Comparison of ENCODE assay signal across 8 cellular contexts in genomic region chr19:3692141-3693029, GRCh38. TPM values are rescaled to one million over a fixed set of nuclear protein-coding genes. Genes with fewer than 3 reads are reported as not detected.
DNase-seq lines count a peak whose midpoint lies in the region; ATAC-seq and TF ChIP-seq lines count a peak whose summit lies in the region.

No MANE protein-coding gene starts in this region.

- peak; percentile 54 for TF ChIP-seq CTCF in HFF-Myc (IDR thresholded peaks at IDR 0.05; ENCODE audit: low read depth, low read length, missing control alignments)
- TF ChIP-seq CTCF in fibroblast of villous mesenchyme (IDR thresholded peaks at IDR 0.05; ENCODE audit: insufficient read depth, low read depth, low read length) = peak; percentile 52

- DNase-seq in HFF-Myc (ENCODE audit: extremely low read depth, low read depth) = no peak
- DNase-seq in activated CD8-positive, alpha-beta memory T cell treated with anti-CD3 and anti-CD28 coated beads, Interleukin-2, amount 50 U/mL, for 48 hours = peak; percentile 83
- DNase-seq in fibroblast of villous mesenchyme (ENCODE audit: low read depth) = no peak
- DNase-seq in stimulated activated CD4-positive, alpha-beta T cell treated with anti-CD3 and anti-CD28 coated beads, Interleukin-1b, Interleukin-23, amount 100 ng/mL, for 48 hours = peak; percentile 42
- DNase-seq in NCI-H1417 (lab: John Stamatoyannopoulos, UW) = no peak
- DNase-seq in cortex of kidney (lab: John Stamatoyannopoulos, UW) = no peak
- DNase-seq in NCI-H2081 (lab: John Stamatoyannopoulos, UW) = no peak

- ATAC-seq in HG03432 (IDR thresholded peaks at IDR 0.05; ENCODE audit: unreplicated experiment) = no peak

- H3K4me3 ChIP-seq in HFF-Myc (replicated peaks; ENCODE audit: low read depth, low read length) = no peak overlapping the region
- H3K4me3 ChIP-seq in fibroblast of villous mesenchyme (ENCODE audit: low read depth, low read length) = no peak overlapping the region

RNA-seq across cellular contexts. Expression of gene PIP5K1C, which starts 7.9 kb away (rescaled TPM):
- 40.6 and 46.2 TPM in 2 replicates for total RNA-seq in fibroblast of villous mesenchyme

RNA-seq across cellular contexts. Expression of gene TJP3, which starts 15.8 kb away (rescaled TPM):
- not detected in 2 replicates for total RNA-seq in fibroblast of villous mesenchyme

Comparison
In these comparisons a context has a peak if more than half of its experiments do, and no peak if none do; other contexts are left out.
1. DNase-seq: peak in activated CD8-positive, alpha-beta memory T cell treated with anti-CD3 and anti-CD28 coated beads, Interleukin-2, amount 50 U/mL, for 48 hours (single experiment) and stimulated activated CD4-positive, alpha-beta T cell treated with anti-CD3 and anti-CD28 coated beads, Interleukin-1b, Interleukin-23, amount 100 ng/mL, for 48 hours (single experiment); none in HFF-Myc (single experiment), fibroblast of villous mesenchyme (single experiment), NCI-H1417 (0 of 3), cortex of kidney (single experiment) and NCI-H2081 (0 of 2).